ENCODE assay signal across 24 cellular contexts in the genomic region with DNA sequence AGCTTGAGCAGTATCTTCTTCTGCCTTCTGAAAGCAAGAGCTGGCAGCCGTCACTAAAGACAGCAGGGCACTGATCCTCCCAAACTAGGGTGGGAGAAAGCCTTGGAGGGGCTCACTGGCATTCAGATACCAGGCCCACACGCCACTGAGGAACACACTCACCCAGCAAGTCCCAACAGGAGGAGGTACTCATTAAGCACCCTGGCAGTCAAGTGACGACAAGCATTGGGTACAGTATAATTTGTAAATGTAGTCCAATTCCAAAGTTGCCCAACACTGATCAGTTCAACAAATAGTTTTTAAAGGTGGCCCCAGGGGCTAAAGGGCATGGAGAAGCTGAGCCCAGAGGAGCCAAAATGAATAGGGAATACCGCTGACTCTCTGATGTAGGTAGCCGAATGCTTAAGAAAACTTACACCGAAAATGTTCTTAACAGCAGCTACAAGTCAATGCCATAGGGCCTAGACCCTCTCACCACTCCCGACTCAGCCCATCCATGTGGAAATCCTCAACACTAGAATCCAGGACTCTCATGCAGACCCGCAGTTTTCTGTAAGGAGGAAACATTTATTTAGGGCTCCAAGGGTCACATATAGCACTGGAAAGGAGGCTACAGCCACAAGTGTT. TPM values are rescaled to one million over a fixed set of nuclear protein-coding genes. Genes with fewer than 3 reads are reported as not detected.
A peak's percentile ranks its signal among the peaks of the same experiment; 100 is the strongest.
DNase-seq lines count a peak whose midpoint lies in the region; ATAC-seq, FAIRE-seq and TF ChIP-seq lines count a peak whose summit lies in the region.
"Had no signal": no experiment of that assay in that cellular context is flagged by ENCODE, and none has a peak within 500 bp of the region (broad histone marks: within the 10 kb centered on the region; RNA-seq: fewer than 3 reads in every experiment).

No MANE protein-coding gene starts in this region.

- H3K27me3 ChIP-seq in bronchial epithelial cell (ENCODE audit: control insufficient read depth, insufficient read depth, low read length) (peaks cover 16% of the 10 kb centered on the region), right lobe of liver (no peaks in the 10 kb centered on the region), stomach (peaks cover 0 to 36% (median 14%) of the 10 kb centered on the region in 3 donors)
- H3K27me3 ChIP-seq: ovary had no signal

- H3K4me1 ChIP-seq in right lobe of liver (peaks cover 0 to 40% (median 20%) of the 10 kb centered on the region in 4 donors), stomach (peaks cover 19 to 73% (median 47%) of the 10 kb centered on the region in 4 donors)
- H3K4me1 ChIP-seq: colonic mucosa had no signal

- CTCF ChIA-PET in WTC11 (lab: Charles Lee): interaction anchor here (1.1 to 4.1 kb wide), 2 partner anchors 12 to 74 kb away, joined by 3 to 19 read pairs; no protein-coding TSS in a partner anchor

- TF ChIP-seq CTCF in WTC11 (IDR thresholded peaks at IDR 0.05) (no peak), bronchial epithelial cell (IDR thresholded peaks at IDR 0.05; ENCODE audit: insufficient read depth, low read length, severe bottlenecking) (no peak), right lobe of liver (IDR thresholded peaks at IDR 0.05) (no peak), stomach (IDR thresholded peaks at IDR 0.05) (no peak)

- WGBS in right lobe of liver (ENCODE audit: insufficient coverage, low coverage, low lambda C conversion rate, missing lambda C conversion rate): 31% methylated on average over 7 of the region's 8 CpGs
- WGBS in stomach, 5 donors: 81 to 91% (median 84%) methylated on average over 8 of the region's 8 CpGs

- H3K27ac ChIP-seq in right lobe of liver (peak overlapping the region; percentile 82 to 89 (median 88)), stomach (peak overlapping the region in 4 of 5 donors; percentile 72 to 84 (median 76))
- H3K27ac ChIP-seq: colonic mucosa, GM23248, ovary had no signal

- peaks cover 35% of the 10 kb centered on the region for H3K27me3 Mint-ChIP-seq in WTC11 (ENCODE audit: low read depth)

- ATAC-seq in WTC11 (no peak), right lobe of liver (peak; percentile 66 to 75 (median 70))
- no peak for ATAC-seq in activated CD4-positive, CD25-positive, alpha-beta regulatory T cell treated with anti-CD3 and anti-CD28 coated beads, Interleukin-2, amount 50 U/mL, for 24 hours
- ATAC-seq in stimulated activated naive CD8-positive, alpha-beta T cell treated with anti-CD3 and anti-CD28 coated beads, Interleukin-15, Interleukin-2, amounts not matched to agents 100 U/mL and 50 U/mL, for 24 hours: no peak
- ATAC-seq: naive thymus-derived CD4-positive, alpha-beta T cell; Panc1 had no signal

- H3K27ac Mint-ChIP-seq in WTC11: no peak overlapping the region
- H3K27ac Mint-ChIP-seq: activated naive CD8-positive, alpha-beta T cell; memory B cell; naive thymus-derived CD4-positive, alpha-beta T cell had no signal

- DNase-seq in WTC11 (ENCODE audit: low spot score): no peak
- DNase-seq in bronchial epithelial cell (ENCODE audit: low read depth): peak; percentile 44
- peak; percentile 27 to 69 (median 61) for DNase-seq in right lobe of liver
- DNase-seq in stomach: no peak
- no peak for DNase-seq in HuH-7.5 (ENCODE audit: low spot score)
- no peak for DNase-seq in stimulated activated naive CD8-positive, alpha-beta T cell treated with anti-CD3 and anti-CD28 coated beads, Interleukin-15, Interleukin-2, amounts not matched to agents 100 U/mL and 50 U/mL, for 24 hours
- no peak for DNase-seq in NCI-H526 (lab: John Stamatoyannopoulos, UW)
- DNase-seq: activated CD4-positive, alpha-beta T cell treated with anti-CD3 and anti-CD28 coated beads, Interleukin-2, amount 50 U/mL, for 1 hour; colonic mucosa; GM23248; hippocampal formation; naive thymus-derived CD4-positive, alpha-beta T cell; NCI-H1092 treated with DMSO at 0.1 percent for 48 hours; NCI-H2081 treated with DMSO at 0.1 percent for 48 hours; T-helper 2 cell had no signal

- intact Hi-C loops in right lobe of liver (cut with DNase I): no loop called here
- intact Hi-C loops in stomach (cut with DNase I; ENCODE audit: low total_unique reads): no loop called here

- H3K36me3 ChIP-seq in bronchial epithelial cell (ENCODE audit: control insufficient read depth, insufficient read depth, low read length) (no peaks in the 10 kb centered on the region), right lobe of liver (no peaks in the 10 kb centered on the region), stomach (no peaks in the 10 kb centered on the region)
- H3K36me3 ChIP-seq: colonic mucosa, ovary had no signal

- H3K9me3 ChIP-seq in right lobe of liver: no peaks in the 10 kb centered on the region
- no peaks in the 10 kb centered on the region for H3K9me3 ChIP-seq in stomach
- H3K9me3 ChIP-seq: colonic mucosa, ovary had no signal

- POLR2A ChIA-PET in WTC11 (lab: Charles Lee): no interaction called here

- peaks cover 3% of the 10 kb centered on the region for H3K4me1 Mint-ChIP-seq in WTC11

- H3K36me3 Mint-ChIP-seq in WTC11: no peaks in the 10 kb centered on the region
- H3K36me3 Mint-ChIP-seq: activated naive CD8-positive, alpha-beta T cell; memory B cell; naive thymus-derived CD4-positive, alpha-beta T cell had no signal

- peaks cover 3% of the 10 kb centered on the region for H3K9me3 Mint-ChIP-seq in WTC11
- H3K9me3 Mint-ChIP-seq: memory B cell had no signal

- H3K4me3 ChIP-seq in bronchial epithelial cell (ENCODE audit: low read depth, low read length) (no peak overlapping the region), right lobe of liver (peak overlapping the region in 2 of 3 donors; percentile 64 to 71), stomach (no peak overlapping the region)
- H3K4me3 ChIP-seq: colonic mucosa, GM23248 had no signal

- TF ChIP-seq POLR2A in right lobe of liver (IDR thresholded peaks at IDR 0.05) (peak; percentile 38), stomach (IDR thresholded peaks at IDR 0.05) (no peak)

- H3K4me3 Mint-ChIP-seq in WTC11: peak overlapping the region; percentile 60; the same call in 1 of the 2 replicates
- H3K4me3 Mint-ChIP-seq: activated naive CD8-positive, alpha-beta T cell; memory B cell; naive thymus-derived CD4-positive, alpha-beta T cell had no signal

- no peak for TF ChIP-seq EP300 in stomach (IDR thresholded peaks at IDR 0.05)

- no peak for FAIRE-seq in bronchial epithelial cell (lab: Jason Lieb, UNC)
- FAIRE-seq: endometrium had no signal

TF ChIP-seq in WTC11, 78 proteins besides CTCF, POLR2A, EP300 and RAD21:
- TF ChIP-seq NFATC4 (CRISPR knock-in tag; IDR thresholded peaks at IDR 0.05) (no peak), ZNF425 (CRISPR knock-in tag; conservative IDR thresholded peaks at IDR 0.05) (no peak), ATF2 (CRISPR knock-in tag; IDR thresholded peaks at IDR 0.05; ENCODE audit: borderline replicate concordance, low read depth) (no peak)

RNA-seq across cellular contexts. Expression of gene LIMS2, which starts 9.9 kb away (rescaled TPM):
- total RNA-seq in WTC11 (2021) (1.9 to 2.5 TPM (median 2.4 TPM) in 3 replicates), bronchial epithelial cell (0.79 TPM in 1 of 2 replicates, not detected in the other), right lobe of liver (10 to 100 TPM in 5 of 6 experiments, 1 to 10 TPM in 1; 6.6 to 37.7 (median 19.5) TPM), stomach (10 to 100 TPM; 30.3 to 90.4 (median 52.5) TPM)
- polyA plus RNA-seq in stomach: 10 to 100 TPM; 33.0 to 94.1 (median 66.6) TPM
- total RNA-seq: NCI-H460 had no signal

RNA-seq across cellular contexts. Expression of gene GPR17, which starts 19.4 kb away (rescaled TPM):
- total RNA-seq in WTC11 (2021) (not detected in 3 replicates), bronchial epithelial cell (not detected in 2 replicates), right lobe of liver (not detected), stomach (not detected)
- polyA plus RNA-seq in stomach: under 1 TPM; 0.19 to 0.61 (median 0.25) TPM
- total RNA-seq: GM23248; LHCN-M2; naive thymus-derived CD4-positive, alpha-beta T cell; NCI-H460; ovary; SK-MEL-5 had no signal
- polyA plus RNA-seq: naive thymus-derived CD4-positive, alpha-beta T cell had no signal

RNA-seq across cellular contexts. Expression of gene SFT2D3, which starts 35.9 kb away (rescaled TPM):
- total RNA-seq in WTC11 (2021): 9.2 to 10.5 TPM (median 9.8 TPM) in 3 replicates
- 3.2 and 5.0 TPM in 2 replicates for total RNA-seq in bronchial epithelial cell
- total RNA-seq in right lobe of liver: 1 to 10 TPM; 1.6 to 4.7 (median 3.4) TPM
- 10 to 100 TPM in 1 of 5 donors, 1 to 10 TPM in 4; 2.3 to 35.6 (median 7.2) TPM for total RNA-seq in stomach
- polyA plus RNA-seq in stomach: 1 to 10 TPM; 2.1 to 6.5 (median 3.1) TPM
- polyA plus RNA-seq: GM23248 had no signal

Comparison
In these comparisons a context has a peak if more than half of its experiments do, and no peak if none do; other contexts are left out.
1. ATAC-seq: peak in right lobe of liver (4 of 4); none in WTC11 (single experiment), activated CD4-positive, CD25-positive, alpha-beta regulatory T cell treated with anti-CD3 and anti-CD28 coated beads, Interleukin-2, amount 50 U/mL, for 24 hours (0 of 2) and stimulated activated naive CD8-positive, alpha-beta T cell treated with anti-CD3 and anti-CD28 coated beads, Interleukin-15, Interleukin-2, amounts not matched to agents 100 U/mL and 50 U/mL, for 24 hours (single experiment).
2. DNase-seq: peak in bronchial epithelial cell (single experiment) and right lobe of liver (3 of 3); none in WTC11 (single experiment), stomach (single experiment), HuH-7.5 (single experiment), stimulated activated naive CD8-positive, alpha-beta T cell treated with anti-CD3 and anti-CD28 coated beads, Interleukin-15, Interleukin-2, amounts not matched to agents 100 U/mL and 50 U/mL, for 24 hours (single experiment) and NCI-H526 (0 of 2).
3. H3K4me3 ChIP-seq: peak in right lobe of liver (2 of 3); none in bronchial epithelial cell (single experiment) and stomach (0 of 4).